ENCODE assay signal across 1 cellular context in genomic region chr17:48908047-48908843, GRCh38.
TF ChIP-seq lines count a peak whose summit lies in the region.

TSS of gene UBE2Z (plus strand) at chr17:48908407. CDS start at chr17:48908504, 97 bp downstream.

TF ChIP-seq in HepG2, 621 proteins besides CTCF, POLR2A, EP300 and RAD21 (continued from another document and continues in another):
- TF ChIP-seq NPAS2 (CRISPR knock-in tag; IDR thresholded peaks at IDR 0.05; ENCODE audit: borderline replicate concordance) = no peak
- TF ChIP-seq ZNF75D (CRISPR knock-in tag; IDR thresholded peaks at IDR 0.05; ENCODE audit: borderline replicate concordance) = peak; percentile 88; the same call in 1 of the 2 replicates
- TF ChIP-seq GRHL1 (CRISPR knock-in tag; conservative IDR thresholded peaks at IDR 0.05) = no peak
- TF ChIP-seq ZNF660 (CRISPR knock-in tag; IDR thresholded peaks at IDR 0.05; ENCODE audit: borderline replicate concordance, low read depth) = no peak
- 0 out of 2 replicates have a peak, but pooled peaks have one; percentile 1 for TF ChIP-seq SRF (IDR thresholded peaks at IDR 0.05; ENCODE audit: low read depth, low read length)
- TF ChIP-seq NFYB (CRISPR knock-in tag; IDR thresholded peaks at IDR 0.05) = peak; percentile 58; the same call in 1 of the 2 replicates
- TF ChIP-seq, protein P1, sequence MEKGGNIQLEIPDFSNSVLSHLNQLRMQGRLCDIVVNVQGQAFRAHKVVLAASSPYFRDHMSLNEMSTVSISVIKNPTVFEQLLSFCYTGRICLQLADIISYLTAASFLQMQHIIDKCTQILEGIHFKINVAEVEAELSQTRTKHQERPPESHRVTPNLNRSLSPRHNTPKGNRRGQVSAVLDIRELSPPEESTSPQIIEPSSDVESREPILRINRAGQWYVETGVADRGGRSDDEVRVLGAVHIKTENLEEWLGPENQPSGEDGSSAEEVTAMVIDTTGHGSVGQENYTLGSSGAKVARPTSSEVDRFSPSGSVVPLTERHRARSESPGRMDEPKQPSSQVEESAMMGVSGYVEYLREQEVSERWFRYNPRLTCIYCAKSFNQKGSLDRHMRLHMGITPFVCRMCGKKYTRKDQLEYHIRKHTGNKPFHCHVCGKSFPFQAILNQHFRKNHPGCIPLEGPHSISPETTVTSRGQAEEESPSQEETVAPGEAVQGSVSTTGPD (CRISPR knock-in tag; IDR thresholded peaks at IDR 0.05) = no peak
- TF ChIP-seq JDP2 (CRISPR knock-in tag; IDR thresholded peaks at IDR 0.05; ENCODE audit: borderline replicate concordance) = no peak
- TF ChIP-seq FOXA1 (IDR thresholded peaks at IDR 0.05) = no peak
- TF ChIP-seq FOXA1 (CRISPR knock-in tag; IDR thresholded peaks at IDR 0.05) = 0 out of 2 replicates have a peak, but pooled peaks have one; percentile 36
- TF ChIP-seq MXD4 (CRISPR knock-in tag; IDR thresholded peaks at IDR 0.05) = no peak; the same call in 1 of the 2 replicates
- peak; percentile 81; the same call in 1 of the 2 replicates for TF ChIP-seq KDM5A (IDR thresholded peaks at IDR 0.05; ENCODE audit: borderline replicate concordance, low read length)
- TF ChIP-seq, protein P2, sequence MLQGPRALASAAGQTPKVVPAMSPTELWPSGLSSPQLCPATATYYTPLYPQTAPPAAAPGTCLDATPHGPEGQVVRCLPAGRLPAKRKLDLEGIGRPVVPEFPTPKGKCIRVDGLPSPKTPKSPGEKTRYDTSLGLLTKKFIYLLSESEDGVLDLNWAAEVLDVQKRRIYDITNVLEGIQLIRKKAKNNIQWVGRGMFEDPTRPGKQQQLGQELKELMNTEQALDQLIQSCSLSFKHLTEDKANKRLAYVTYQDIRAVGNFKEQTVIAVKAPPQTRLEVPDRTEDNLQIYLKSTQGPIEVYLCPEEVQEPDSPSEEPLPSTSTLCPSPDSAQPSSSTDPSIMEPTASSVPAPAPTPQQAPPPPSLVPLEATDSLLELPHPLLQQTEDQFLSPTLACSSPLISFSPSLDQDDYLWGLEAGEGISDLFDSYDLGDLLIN (CRISPR knock-in tag; IDR thresholded peaks at IDR 0.05; ENCODE audit: borderline replicate concordance) = no peak
- TF ChIP-seq CAMTA2 (CRISPR knock-in tag; IDR thresholded peaks at IDR 0.05; ENCODE audit: borderline replicate concordance) = peak; percentile 86
- TF ChIP-seq RORA (CRISPR knock-in tag; IDR thresholded peaks at IDR 0.05) = no peak
- TF ChIP-seq MIER3 (CRISPR knock-in tag; IDR thresholded peaks at IDR 0.05; ENCODE audit: borderline replicate concordance) = peak; percentile 92; the same call in 1 of the 2 replicates
- TF ChIP-seq, protein P3, sequence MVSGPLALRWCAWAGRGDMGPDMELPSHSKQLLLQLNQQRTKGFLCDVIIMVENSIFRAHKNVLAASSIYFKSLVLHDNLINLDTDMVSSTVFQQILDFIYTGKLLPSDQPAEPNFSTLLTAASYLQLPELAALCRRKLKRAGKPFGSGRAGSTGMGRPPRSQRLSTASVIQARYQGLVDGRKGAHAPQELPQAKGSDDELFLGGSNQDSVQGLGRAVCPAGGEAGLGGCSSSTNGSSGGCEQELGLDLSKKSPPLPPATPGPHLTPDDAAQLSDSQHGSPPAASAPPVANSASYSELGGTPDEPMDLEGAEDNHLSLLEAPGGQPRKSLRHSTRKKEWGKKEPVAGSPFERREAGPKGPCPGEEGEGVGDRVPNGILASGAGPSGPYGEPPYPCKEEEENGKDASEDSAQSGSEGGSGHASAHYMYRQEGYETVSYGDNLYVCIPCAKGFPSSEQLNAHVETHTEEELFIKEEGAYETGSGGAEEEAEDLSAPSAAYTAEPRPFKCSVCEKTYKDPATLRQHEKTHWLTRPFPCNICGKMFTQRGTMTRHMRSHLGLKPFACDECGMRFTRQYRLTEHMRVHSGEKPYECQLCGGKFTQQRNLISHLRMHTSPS (CRISPR knock-in tag; IDR thresholded peaks at IDR 0.05; ENCODE audit: low read depth) = peak; percentile 23; the same call in 1 of the 2 replicates
- TF ChIP-seq, protein P4, sequence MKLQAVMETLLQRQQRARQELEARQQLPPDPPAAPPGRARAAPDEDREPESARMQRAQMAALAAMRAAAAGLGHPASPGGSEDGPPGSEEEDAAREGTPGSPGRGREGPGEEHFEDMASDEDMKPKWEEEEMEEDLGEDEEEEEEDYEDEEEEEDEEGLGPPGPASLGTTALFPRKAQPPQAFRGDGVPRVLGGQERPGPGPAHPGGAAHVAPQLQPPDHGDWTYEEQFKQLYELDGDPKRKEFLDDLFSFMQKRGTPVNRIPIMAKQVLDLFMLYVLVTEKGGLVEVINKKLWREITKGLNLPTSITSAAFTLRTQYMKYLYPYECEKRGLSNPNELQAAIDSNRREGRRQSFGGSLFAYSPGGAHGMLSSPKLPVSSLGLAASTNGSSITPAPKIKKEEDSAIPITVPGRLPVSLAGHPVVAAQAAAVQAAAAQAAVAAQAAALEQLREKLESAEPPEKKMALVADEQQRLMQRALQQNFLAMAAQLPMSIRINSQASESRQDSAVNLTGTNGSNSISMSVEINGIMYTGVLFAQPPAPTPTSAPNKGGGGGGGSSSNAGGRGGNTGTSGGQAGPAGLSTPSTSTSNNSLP (IDR thresholded peaks at IDR 0.05; ENCODE audit: low read depth, low read length) = no peak
- peak; percentile 91 for TF ChIP-seq DRAP1 (CRISPR knock-in tag; IDR thresholded peaks at IDR 0.05)
- peak; percentile 94 for TF ChIP-seq YEATS2 (CRISPR knock-in tag; IDR thresholded peaks at IDR 0.05; ENCODE audit: borderline replicate concordance)
- TF ChIP-seq ZNF776 (CRISPR knock-in tag; IDR thresholded peaks at IDR 0.05) = peak; percentile 82
- TF ChIP-seq ZNF530 (CRISPR knock-in tag; IDR thresholded peaks at IDR 0.05; ENCODE audit: low read depth) = no peak
- TF ChIP-seq, protein P5, sequence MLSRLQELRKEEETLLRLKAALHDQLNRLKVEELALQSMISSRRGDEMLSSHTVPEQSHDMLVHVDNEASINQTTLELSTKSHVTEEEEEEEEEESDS (CRISPR knock-in tag; IDR thresholded peaks at IDR 0.05; ENCODE audit: borderline replicate concordance) = no peak
- peak; percentile 52; the same call in 1 of the 2 replicates for TF ChIP-seq MZF1 (CRISPR knock-in tag; IDR thresholded peaks at IDR 0.05; ENCODE audit: borderline replicate concordance)
- no peak for TF ChIP-seq KAT2B (IDR thresholded peaks at IDR 0.05; ENCODE audit: borderline replicate concordance, low read depth, low read length)
- peak; percentile 90; the same call in 1 of the 2 replicates for TF ChIP-seq ZNF343 (CRISPR knock-in tag; IDR thresholded peaks at IDR 0.05)
- no peak for TF ChIP-seq TRIM24 (CRISPR knock-in tag; IDR thresholded peaks at IDR 0.05)
- peak; percentile 68; the same call in 1 of the 2 replicates for TF ChIP-seq ZBTB44 (CRISPR knock-in tag; IDR thresholded peaks at IDR 0.05)
- no peak for TF ChIP-seq TAF15 (IDR thresholded peaks at IDR 0.05; ENCODE audit: low read depth, low read length, poor library complexity, severe bottlenecking)
- peak; percentile 96 for TF ChIP-seq HOXA3 (CRISPR knock-in tag; IDR thresholded peaks at IDR 0.05)
- peak; percentile 98 for TF ChIP-seq RELA (CRISPR knock-in tag; IDR thresholded peaks at IDR 0.05)
- TF ChIP-seq, protein P6, sequence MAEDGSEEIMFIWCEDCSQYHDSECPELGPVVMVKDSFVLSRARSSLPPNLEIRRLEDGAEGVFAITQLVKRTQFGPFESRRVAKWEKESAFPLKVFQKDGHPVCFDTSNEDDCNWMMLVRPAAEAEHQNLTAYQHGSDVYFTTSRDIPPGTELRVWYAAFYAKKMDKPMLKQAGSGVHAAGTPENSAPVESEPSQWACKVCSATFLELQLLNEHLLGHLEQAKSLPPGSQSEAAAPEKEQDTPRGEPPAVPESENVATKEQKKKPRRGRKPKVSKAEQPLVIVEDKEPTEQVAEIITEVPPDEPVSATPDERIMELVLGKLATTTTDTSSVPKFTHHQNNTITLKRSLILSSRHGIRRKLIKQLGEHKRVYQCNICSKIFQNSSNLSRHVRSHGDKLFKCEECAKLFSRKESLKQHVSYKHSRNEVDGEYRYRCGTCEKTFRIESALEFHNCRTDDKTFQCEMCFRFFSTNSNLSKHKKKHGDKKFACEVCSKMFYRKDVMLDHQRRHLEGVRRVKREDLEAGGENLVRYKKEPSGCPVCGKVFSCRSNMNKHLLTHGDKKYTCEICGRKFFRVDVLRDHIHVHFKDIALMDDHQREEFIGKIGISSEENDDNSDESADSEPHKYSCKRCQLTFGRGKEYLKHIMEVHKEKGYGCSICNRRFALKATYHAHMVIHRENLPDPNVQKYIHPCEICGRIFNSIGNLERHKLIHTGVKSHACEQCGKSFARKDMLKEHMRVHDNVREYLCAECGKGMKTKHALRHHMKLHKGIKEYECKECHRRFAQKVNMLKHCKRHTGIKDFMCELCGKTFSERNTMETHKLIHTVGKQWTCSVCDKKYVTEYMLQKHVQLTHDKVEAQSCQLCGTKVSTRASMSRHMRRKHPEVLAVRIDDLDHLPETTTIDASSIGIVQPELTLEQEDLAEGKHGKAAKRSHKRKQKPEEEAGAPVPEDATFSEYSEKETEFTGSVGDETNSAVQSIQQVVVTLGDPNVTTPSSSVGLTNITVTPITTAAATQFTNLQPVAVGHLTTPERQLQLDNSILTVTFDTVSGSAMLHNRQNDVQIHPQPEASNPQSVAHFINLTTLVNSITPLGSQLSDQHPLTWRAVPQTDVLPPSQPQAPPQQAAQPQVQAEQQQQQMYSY (CRISPR knock-in tag; IDR thresholded peaks at IDR 0.05) = peak; percentile 44
- TF ChIP-seq TCF7L2 (IDR thresholded peaks at IDR 0.05; ENCODE audit: low read depth, low read length) = no peak
- TF ChIP-seq, protein P7, sequence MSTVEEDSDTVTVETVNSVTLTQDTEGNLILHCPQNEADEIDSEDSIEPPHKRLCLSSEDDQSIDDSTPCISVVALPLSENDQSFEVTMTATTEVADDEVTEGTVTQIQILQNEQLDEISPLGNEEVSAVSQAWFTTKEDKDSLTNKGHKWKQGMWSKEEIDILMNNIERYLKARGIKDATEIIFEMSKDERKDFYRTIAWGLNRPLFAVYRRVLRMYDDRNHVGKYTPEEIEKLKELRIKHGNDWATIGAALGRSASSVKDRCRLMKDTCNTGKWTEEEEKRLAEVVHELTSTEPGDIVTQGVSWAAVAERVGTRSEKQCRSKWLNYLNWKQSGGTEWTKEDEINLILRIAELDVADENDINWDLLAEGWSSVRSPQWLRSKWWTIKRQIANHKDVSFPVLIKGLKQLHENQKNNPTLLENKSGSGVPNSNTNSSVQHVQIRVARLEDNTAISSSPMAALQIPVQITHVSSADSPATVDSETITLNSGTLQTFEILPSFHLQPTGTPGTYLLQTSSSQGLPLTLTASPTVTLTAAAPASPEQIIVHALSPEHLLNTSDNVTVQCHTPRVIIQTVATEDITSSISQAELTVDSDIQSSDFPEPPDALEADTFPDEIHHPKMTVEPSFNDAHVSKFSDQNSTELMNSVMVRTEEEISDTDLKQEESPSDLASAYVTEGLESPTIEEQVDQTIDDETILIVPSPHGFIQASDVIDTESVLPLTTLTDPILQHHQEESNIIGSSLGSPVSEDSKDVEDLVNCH (CRISPR knock-in tag; IDR thresholded peaks at IDR 0.05) = no peak
- peak; percentile 95 for TF ChIP-seq KMT2A (CRISPR knock-in tag; IDR thresholded peaks at IDR 0.05)
- peak; percentile 84; the same call in 1 of the 2 replicates for TF ChIP-seq ZNF576 (CRISPR knock-in tag; IDR thresholded peaks at IDR 0.05)
- no peak; the same call in 1 of the 2 replicates for TF ChIP-seq HNF4A (CRISPR knock-in tag; IDR thresholded peaks at IDR 0.05)
